Comparison of ENCODE assay signal across 12 cellular contexts in genomic region chr18:10878703-10879102, GRCh38.
DNase-seq lines count a peak whose midpoint lies in the region; ATAC-seq, FAIRE-seq and TF ChIP-seq lines count a peak whose summit lies in the region.
"Had no signal": no experiment of that assay in that cellular context is flagged by ENCODE, and none has a peak within 500 bp of the region (broad histone marks: within the 10 kb centered on the region; RNA-seq: fewer than 3 reads in every experiment).

No MANE protein-coding gene starts in this region.

- H3K9me3 ChIP-seq in pancreas (no peaks in the 10 kb centered on the region), vagina (no peaks in the 10 kb centered on the region)

- intact Hi-C loops in pancreas (cut with DNase I) (no loop called here), vagina (cut with DNase I) (no loop called here)

- no peak for TF ChIP-seq CTCF in pancreas (IDR thresholded peaks at IDR 0.05)
- TF ChIP-seq CTCF in vagina (IDR thresholded peaks at IDR 0.05) = no peak

- ATAC-seq in GM19023 (IDR thresholded peaks at IDR 0.05; ENCODE audit: unreplicated experiment) = peak; percentile 81
- ATAC-seq in GM21576 (IDR thresholded peaks at IDR 0.05; ENCODE audit: unreplicated experiment) = peak; percentile 84
- ATAC-seq in HG03135 (IDR thresholded peaks at IDR 0.05; ENCODE audit: unreplicated experiment) = peak; percentile 82
- ATAC-seq in pancreas = peak; percentile 87 to 97 (median 92)

- peak in 4 of 6 donors; percentile 30 to 71 (median 63) for DNase-seq in pancreas
- DNase-seq in vagina (ENCODE audit: extremely low spot score in 2 of 2) = no peak
- no peak for DNase-seq in dermis blood vessel endothelial cell
- DNase-seq in DMS 273 (lab: John Stamatoyannopoulos, UW; ENCODE audit: unreplicated experiment) = no peak
- DNase-seq: activated CD8-positive, alpha-beta memory T cell treated with anti-CD3 and anti-CD28 coated beads, Interleukin-2, amount 50 U/mL, for 4 hours; COR-L47; hypothalamus; NCI-H2171; stimulated activated CD4-positive, alpha-beta T cell treated with anti-CD3 and anti-CD28 coated beads, Interleukin-4, amount 100 ng/mL, for 4 hours had no signal

- H3K4me1 ChIP-seq in pancreas = peaks cover 0 to 2% (median 0%) of the 10 kb centered on the region in 3 donors
- H3K4me1 ChIP-seq in vagina = no peaks in the 10 kb centered on the region

- TF ChIP-seq POLR2A in vagina (IDR thresholded peaks at IDR 0.05) = no peak

- H3K36me3 ChIP-seq in pancreas (no peaks in the 10 kb centered on the region), vagina (no peaks in the 10 kb centered on the region)

- WGBS in pancreas, 2 donors = 23 to 37% methylated on average over 1 of the region's 1 CpG

- peak overlapping the region in 2 of 4 donors; percentile 26 to 42 for H3K27ac ChIP-seq in pancreas
- H3K27ac ChIP-seq in vagina = no peak overlapping the region

- H3K4me3 ChIP-seq in pancreas (no peak overlapping the region), vagina (no peak overlapping the region)

- no peak for FAIRE-seq in pancreas (lab: Jason Lieb, UNC)

- H3K27me3 ChIP-seq in pancreas = no peaks in the 10 kb centered on the region
- no peaks in the 10 kb centered on the region for H3K27me3 ChIP-seq in vagina

Comparison
In these comparisons a context has a peak if more than half of its experiments do, and no peak if none do; other contexts are left out.
1. DNase-seq: peak in pancreas (4 of 6); none in vagina (0 of 2), dermis blood vessel endothelial cell (single experiment) and DMS 273 (single experiment).
2. Peak in every context shown above with its lines, with median percentiles within 50 percentile points of each other: ATAC-seq.